ENCODE assay signal across 31 cellular contexts in the genomic region with DNA sequence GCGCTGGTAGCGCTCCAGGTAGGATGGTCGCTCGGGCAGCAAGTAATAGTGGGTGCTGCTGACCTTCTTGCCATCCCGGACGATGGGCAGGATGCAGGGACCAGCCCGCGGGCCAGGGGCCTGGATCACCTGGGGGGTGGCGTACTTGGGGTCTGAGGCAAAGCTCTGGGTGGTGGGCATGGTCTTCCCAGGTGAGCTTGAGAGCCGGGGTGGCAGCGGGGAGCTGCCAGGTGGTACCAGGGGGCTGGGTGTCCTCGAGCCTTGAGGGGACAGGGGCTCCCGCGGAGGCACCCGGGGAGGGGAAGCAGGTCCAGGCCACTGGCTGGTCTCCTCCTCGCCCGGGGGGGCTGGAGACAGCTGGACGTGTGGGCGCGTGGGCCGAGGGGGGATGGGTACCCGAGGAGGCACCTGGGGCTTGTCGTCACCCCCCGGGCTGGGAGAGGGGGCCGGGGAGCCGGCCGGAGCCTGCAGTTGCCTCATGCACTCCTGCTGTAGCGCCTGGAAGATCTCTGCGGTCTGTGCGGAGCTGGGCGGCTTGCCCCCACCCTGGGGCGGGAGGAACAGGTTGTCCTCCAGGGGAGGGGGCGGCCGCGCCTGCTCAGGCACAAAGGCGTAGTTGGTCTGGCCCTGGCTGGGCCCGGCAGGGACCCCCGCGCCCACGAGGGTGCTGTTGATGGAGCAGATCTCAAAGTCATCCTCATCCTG. TPM values are rescaled to one million over a fixed set of nuclear protein-coding genes. Genes with fewer than 3 reads are reported as not detected.
"Had no signal": no experiment of that assay in that cellular context is flagged by ENCODE, and none has a peak within 500 bp of the region (broad histone marks: within the 10 kb centered on the region; RNA-seq: fewer than 3 reads in every experiment).

No MANE protein-coding gene starts in this region.

- H3K27ac Mint-ChIP-seq: activated CD4-positive, alpha-beta T cell treated with anti-CD3 and anti-CD28 coated beads, Interleukin-2, amount 10 ng/mL, durations not matched to agents 7 days and 5 days; activated CD8-positive, alpha-beta T cell treated with anti-CD3 and anti-CD28 coated beads, Interleukin-2, amount 10 ng/mL, durations not matched to agents 7 days and 5 days; activated naive CD4-positive, alpha-beta T cell treated with anti-CD3 and anti-CD28 coated beads, Interleukin-2, amount 50 U/mL, for 24 hours; immature natural killer cell; nephron progenitor cell; T-cell; T-helper 2 cell treated with Interferon-gamma antibody and Interleukin-4, amounts not matched to agents 5 μg/mL and 100 μg/mL, for 36 hours had no signal

- H3K4me1 Mint-ChIP-seq: activated CD4-positive, alpha-beta T cell treated with anti-CD3 and anti-CD28 coated beads, Interleukin-2, amount 10 ng/mL, durations not matched to agents 7 days and 5 days; activated naive CD4-positive, alpha-beta T cell treated with anti-CD3 and anti-CD28 coated beads, Interleukin-2, amount 50 U/mL, for 24 hours had no signal

- H3K4me3 ChIP-seq: ascending aorta, hepatocyte, left ventricle myocardium inferior, right lobe of liver, thyroid gland had no signal

- H3K27me3 Mint-ChIP-seq: activated CD4-positive, alpha-beta T cell treated with anti-CD3 and anti-CD28 coated beads, Interleukin-2, amount 10 ng/mL, durations not matched to agents 7 days and 5 days; activated naive CD4-positive, alpha-beta T cell treated with anti-CD3 and anti-CD28 coated beads, Interleukin-2, amount 50 U/mL, for 24 hours; T-cell had no signal

- H3K27me3 ChIP-seq: ascending aorta, brain microvascular endothelial cell, hepatocyte, right lobe of liver, thyroid gland had no signal

- FAIRE-seq: colon, small intestine, urothelium cell line had no signal

- ATAC-seq: esophagus mucosa, right lobe of liver, T-cell had no signal

- H3K36me3 ChIP-seq: WERI-Rb-1 had no signal

- H3K4me3 Mint-ChIP-seq: activated CD4-positive, alpha-beta T cell treated with anti-CD3 and anti-CD28 coated beads, Interleukin-2, amount 10 ng/mL, durations not matched to agents 7 days and 5 days; activated CD8-positive, alpha-beta T cell treated with anti-CD3 and anti-CD28 coated beads, Interleukin-2, amount 10 ng/mL, durations not matched to agents 7 days and 5 days; activated naive CD4-positive, alpha-beta T cell treated with anti-CD3 and anti-CD28 coated beads, Interleukin-2, amount 50 U/mL, for 24 hours; immature natural killer cell; nephron progenitor cell; T-cell; T-helper 2 cell treated with Interferon-gamma antibody and Interleukin-4, amounts not matched to agents 5 μg/mL and 100 μg/mL, for 36 hours had no signal

- H3K36me3 Mint-ChIP-seq: activated naive CD4-positive, alpha-beta T cell treated with anti-CD3 and anti-CD28 coated beads, Interleukin-2, amount 50 U/mL, for 24 hours had no signal

- H3K79me2 ChIP-seq: hepatocyte had no signal

- H3K9me3 ChIP-seq: ascending aorta, left ventricle myocardium inferior, right lobe of liver, thyroid gland had no signal

- H3K9me3 Mint-ChIP-seq: activated CD4-positive, alpha-beta T cell treated with anti-CD3 and anti-CD28 coated beads, Interleukin-2, amount 10 ng/mL, durations not matched to agents 7 days and 5 days; activated naive CD4-positive, alpha-beta T cell treated with anti-CD3 and anti-CD28 coated beads, Interleukin-2, amount 50 U/mL, for 24 hours; immature natural killer cell; nephron progenitor cell; T-cell; T-helper 2 cell treated with Interferon-gamma antibody and Interleukin-4, amounts not matched to agents 5 μg/mL and 100 μg/mL, for 36 hours had no signal

- H3K4me2 ChIP-seq: hepatocyte had no signal

- H2AFZ ChIP-seq: hepatocyte had no signal

- H3K27ac ChIP-seq: ascending aorta, brain microvascular endothelial cell, hepatocyte, left ventricle myocardium inferior, right lobe of liver, thyroid gland, WERI-Rb-1 had no signal

- DNase-seq: activated CD4-positive, alpha-beta T cell treated with anti-CD3 and anti-CD28 coated beads, Interleukin-2, amount 10 ng/mL, durations not matched to agents 7 days and 5 days; activated CD4-positive, CD25-positive, alpha-beta regulatory T cell treated with anti-CD3 and anti-CD28 coated beads, Interleukin-2, amount 50 U/mL, for 72 hours; activated CD8-positive, alpha-beta T cell treated with anti-CD3 and anti-CD28 coated beads, Interleukin-2, amount 10 ng/mL, durations not matched to agents 7 days and 5 days; activated gamma-delta T cell treated with Interleukin-2 at 50 U/mL for 16 hours; brain microvascular endothelial cell; central memory CD4-positive, alpha-beta T cell; effector memory CD4-positive, alpha-beta T cell; foreskin melanocyte; immature natural killer cell; kidney glomerular epithelial cell; left ventricle myocardium inferior; nephron progenitor cell; occipital lobe; small intestine; stimulated activated CD4-positive, alpha-beta T cell treated with anti-CD3 and anti-CD28 coated beads, Interleukin-15, amount 100 ng/mL, for 24 hours; stimulated activated CD4-positive, alpha-beta T cell treated with anti-CD3 and anti-CD28 coated beads, Interleukin-2, amount 100 ng/mL, for 48 hours; stimulated activated CD8-positive, alpha-beta memory T cell treated with anti-CD3 and anti-CD28 coated beads, Interleukin-4, amount 100 ng/mL, for 48 hours; stimulated activated naive CD4-positive, alpha-beta T cell treated with Interleukin-2 at 50 U/mL for 16 hours; substantia nigra; T-cell; WERI-Rb-1 had no signal

RNA-seq across cellular contexts. Expression of gene MUC4, which starts 56.1 kb away (rescaled TPM):
- total RNA-seq: ascending aorta, dermis microvascular lymphatic vessel endothelial cell, occipital lobe had no signal
